Comparison of ENCODE assay signal across 20 cellular contexts in genomic region chr20:48689388-48689787, GRCh38.
DNase-seq lines count a peak whose midpoint lies in the region; ATAC-seq lines count a peak whose summit lies in the region.
"Had no signal": no experiment of that assay in that cellular context is flagged by ENCODE, and none has a peak within 500 bp of the region (broad histone marks: within the 10 kb centered on the region; RNA-seq: fewer than 3 reads in every experiment).

No MANE protein-coding gene starts in this region.

- peak overlapping the region; percentile 31 for H3K27ac ChIP-seq in substantia nigra (ENCODE audit: low read depth, low read length, poor library complexity, severe bottlenecking)
- H3K27ac ChIP-seq: KMS-11, Peyer's patch had no signal

- no peak overlapping the region for H3K4me3 Mint-ChIP-seq in activated naive CD8-positive, alpha-beta T cell
- H3K4me3 Mint-ChIP-seq in activated naive CD8-positive, alpha-beta T cell treated with anti-CD3 and anti-CD28 coated beads for 36 hours = no peak overlapping the region
- H3K4me3 Mint-ChIP-seq in activated T-helper 17 cell treated with anti-CD3 and anti-CD28 coated beads, Interleukin-2, amount 50 U/mL, for 72 hours = no peak overlapping the region
- H3K4me3 Mint-ChIP-seq in memory B cell = no peak overlapping the region
- H3K4me3 Mint-ChIP-seq: B cell; CD4-positive, alpha-beta T cell had no signal

- peaks cover 6% of the 10 kb centered on the region for H3K36me3 Mint-ChIP-seq in activated naive CD8-positive, alpha-beta T cell
- peaks cover 19% of the 10 kb centered on the region for H3K36me3 Mint-ChIP-seq in activated naive CD8-positive, alpha-beta T cell treated with anti-CD3 and anti-CD28 coated beads for 36 hours
- H3K36me3 Mint-ChIP-seq in activated T-helper 17 cell treated with anti-CD3 and anti-CD28 coated beads, Interleukin-2, amount 50 U/mL, for 72 hours (ENCODE audit: low read depth) = peaks cover 68% of the 10 kb centered on the region
- peaks cover 31% of the 10 kb centered on the region for H3K36me3 Mint-ChIP-seq in memory B cell

- no peaks in the 10 kb centered on the region for H3K27me3 Mint-ChIP-seq in activated naive CD8-positive, alpha-beta T cell
- H3K27me3 Mint-ChIP-seq in activated naive CD8-positive, alpha-beta T cell treated with anti-CD3 and anti-CD28 coated beads for 36 hours = no peaks in the 10 kb centered on the region
- H3K27me3 Mint-ChIP-seq in activated T-helper 17 cell treated with anti-CD3 and anti-CD28 coated beads, Interleukin-2, amount 50 U/mL, for 72 hours = no peaks in the 10 kb centered on the region
- H3K27me3 Mint-ChIP-seq in memory B cell = no peaks in the 10 kb centered on the region
- H3K27me3 Mint-ChIP-seq: B cell; CD4-positive, alpha-beta T cell had no signal

- ATAC-seq in activated T-helper 17 cell treated with anti-CD3 and anti-CD28 coated beads, Interleukin-2, amount 50 U/mL, for 72 hours (replicated peaks) = no peak
- ATAC-seq in memory B cell (ENCODE audit: low read depth) (no peak), HG03432 (IDR thresholded peaks at IDR 0.05; ENCODE audit: unreplicated experiment) (no peak), HG03175 (IDR thresholded peaks at IDR 0.05; ENCODE audit: unreplicated experiment) (no peak), HG02798 (IDR thresholded peaks at IDR 0.05; ENCODE audit: poor library complexity, unreplicated experiment) (no peak)

- H3K4me1 Mint-ChIP-seq in activated naive CD8-positive, alpha-beta T cell (ENCODE audit: low read depth) = peaks cover 3% of the 10 kb centered on the region
- H3K4me1 Mint-ChIP-seq in activated naive CD8-positive, alpha-beta T cell treated with anti-CD3 and anti-CD28 coated beads for 36 hours = peaks cover 4% of the 10 kb centered on the region
- peaks cover 7% of the 10 kb centered on the region for H3K4me1 Mint-ChIP-seq in activated T-helper 17 cell treated with anti-CD3 and anti-CD28 coated beads, Interleukin-2, amount 50 U/mL, for 72 hours
- H3K4me1 Mint-ChIP-seq in memory B cell = peaks cover 12% of the 10 kb centered on the region
- H3K4me1 Mint-ChIP-seq: B cell had no signal

- DNase-seq in activated naive CD8-positive, alpha-beta T cell treated with anti-CD3 and anti-CD28 coated beads for 36 hours = no peak
- DNase-seq in memory B cell (ENCODE audit: low spot score in 2 of 2) (no peak), substantia nigra (lab: John Stamatoyannopoulos, UW) (no peak)
- DNase-seq: CD4-positive, alpha-beta T cell; DND-41; GDM1; NCI-H1092 treated with DMSO at 0.1 percent for 48 hours; NCI-H187; NCI-H2171; NCI-H446 treated with DMSO at 0.1 percent for 48 hours; NCI-H748 treated with DMSO at 0.1 percent for 48 hours; Peyer's patch; SHP77 had no signal

- H3K9me3 Mint-ChIP-seq in activated naive CD8-positive, alpha-beta T cell (ENCODE audit: low read depth) = no peaks in the 10 kb centered on the region
- H3K9me3 Mint-ChIP-seq in activated naive CD8-positive, alpha-beta T cell treated with anti-CD3 and anti-CD28 coated beads for 36 hours = no peaks in the 10 kb centered on the region
- no peaks in the 10 kb centered on the region for H3K9me3 Mint-ChIP-seq in activated T-helper 17 cell treated with anti-CD3 and anti-CD28 coated beads, Interleukin-2, amount 50 U/mL, for 72 hours
- H3K9me3 Mint-ChIP-seq in memory B cell = no peaks in the 10 kb centered on the region
- H3K9me3 Mint-ChIP-seq: CD4-positive, alpha-beta T cell had no signal

- H3K27ac Mint-ChIP-seq in activated naive CD8-positive, alpha-beta T cell = peak overlapping the region; percentile 58
- no peak overlapping the region for H3K27ac Mint-ChIP-seq in activated naive CD8-positive, alpha-beta T cell treated with anti-CD3 and anti-CD28 coated beads for 36 hours
- peak overlapping the region; percentile 84 for H3K27ac Mint-ChIP-seq in activated T-helper 17 cell treated with anti-CD3 and anti-CD28 coated beads, Interleukin-2, amount 50 U/mL, for 72 hours
- peak overlapping the region; percentile 32 for H3K27ac Mint-ChIP-seq in memory B cell
- H3K27ac Mint-ChIP-seq: B cell; CD4-positive, alpha-beta T cell had no signal
